Comparison of ENCODE assay signal across 1 cellular context in the genomic region with DNA sequence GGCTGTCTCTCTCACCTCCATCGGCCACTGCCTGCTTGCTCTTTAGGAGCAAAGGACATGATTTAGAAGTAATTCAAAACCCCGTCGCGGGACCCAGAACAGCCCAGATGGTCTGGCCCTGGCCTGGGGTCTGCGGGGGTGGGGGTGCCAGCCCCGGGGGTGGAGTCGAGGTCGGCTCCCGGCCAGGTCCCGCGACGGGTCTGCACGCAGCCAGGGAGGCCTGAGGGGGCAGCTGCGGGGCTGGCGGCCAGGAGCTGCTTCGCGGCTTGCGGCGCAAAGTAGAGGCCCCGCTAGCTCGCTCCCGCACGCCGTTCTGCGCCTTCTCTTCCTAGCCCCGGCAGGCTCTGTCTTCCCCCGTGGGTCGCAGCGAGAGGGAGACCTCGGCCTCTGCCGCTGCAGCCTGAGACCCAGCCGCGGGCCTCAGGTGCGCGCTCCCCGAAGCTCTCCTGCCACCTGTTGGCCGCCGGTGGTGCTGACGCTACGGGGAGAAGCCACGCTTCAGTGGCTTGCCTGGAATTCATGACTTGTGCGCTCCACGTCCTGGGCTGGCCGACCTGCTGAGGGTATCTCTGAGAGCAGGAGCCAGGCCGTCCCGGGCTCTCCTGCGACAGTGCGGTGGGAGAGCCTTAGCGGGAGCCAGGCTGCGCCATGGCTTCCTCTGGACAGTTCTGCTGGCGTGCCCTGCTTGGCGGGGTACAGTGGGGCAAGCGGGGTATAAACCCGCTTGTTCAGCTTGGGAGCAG.
TF ChIP-seq lines count a peak whose summit lies in the region.

No MANE protein-coding gene starts in this region.

TF ChIP-seq in HepG2, 621 proteins besides CTCF, POLR2A, EP300 and RAD21 (continued from another document and continues in another):
- TF ChIP-seq REPIN1 (CRISPR knock-in tag; IDR thresholded peaks at IDR 0.05; ENCODE audit: borderline replicate concordance, low read depth) (peak; percentile 78; the same call in 1 of the 2 replicates), HNRNPLL (IDR thresholded peaks at IDR 0.05; ENCODE audit: low read depth, low read length, poor library complexity, severe bottlenecking) (peak; percentile 57), ATF1 (CRISPR knock-in tag; IDR thresholded peaks at IDR 0.05) (no peak), MZF1 (CRISPR knock-in tag; IDR thresholded peaks at IDR 0.05; ENCODE audit: borderline replicate concordance) (no peak), ZMYM3 (CRISPR knock-in tag; IDR thresholded peaks at IDR 0.05) (peak; percentile 59), KDM3A (CRISPR knock-in tag; IDR thresholded peaks at IDR 0.05; ENCODE audit: low read depth) (peak; percentile 88; the same call in 1 of the 2 replicates), SALL2 (CRISPR knock-in tag; IDR thresholded peaks at IDR 0.05) (peak; percentile 95), ZNF230 (CRISPR knock-in tag; IDR thresholded peaks at IDR 0.05) (no peak; the same call in 1 of the 2 replicates), ZNF30 (CRISPR knock-in tag; IDR thresholded peaks at IDR 0.05) (no peak), IRX3 (CRISPR knock-in tag; IDR thresholded peaks at IDR 0.05; ENCODE audit: borderline replicate concordance, low read depth) (no peak), STAT5B (CRISPR knock-in tag; IDR thresholded peaks at IDR 0.05) (no peak), JDP2 (CRISPR knock-in tag; IDR thresholded peaks at IDR 0.05; ENCODE audit: borderline replicate concordance) (no peak)
- TF ChIP-seq, protein P1, sequence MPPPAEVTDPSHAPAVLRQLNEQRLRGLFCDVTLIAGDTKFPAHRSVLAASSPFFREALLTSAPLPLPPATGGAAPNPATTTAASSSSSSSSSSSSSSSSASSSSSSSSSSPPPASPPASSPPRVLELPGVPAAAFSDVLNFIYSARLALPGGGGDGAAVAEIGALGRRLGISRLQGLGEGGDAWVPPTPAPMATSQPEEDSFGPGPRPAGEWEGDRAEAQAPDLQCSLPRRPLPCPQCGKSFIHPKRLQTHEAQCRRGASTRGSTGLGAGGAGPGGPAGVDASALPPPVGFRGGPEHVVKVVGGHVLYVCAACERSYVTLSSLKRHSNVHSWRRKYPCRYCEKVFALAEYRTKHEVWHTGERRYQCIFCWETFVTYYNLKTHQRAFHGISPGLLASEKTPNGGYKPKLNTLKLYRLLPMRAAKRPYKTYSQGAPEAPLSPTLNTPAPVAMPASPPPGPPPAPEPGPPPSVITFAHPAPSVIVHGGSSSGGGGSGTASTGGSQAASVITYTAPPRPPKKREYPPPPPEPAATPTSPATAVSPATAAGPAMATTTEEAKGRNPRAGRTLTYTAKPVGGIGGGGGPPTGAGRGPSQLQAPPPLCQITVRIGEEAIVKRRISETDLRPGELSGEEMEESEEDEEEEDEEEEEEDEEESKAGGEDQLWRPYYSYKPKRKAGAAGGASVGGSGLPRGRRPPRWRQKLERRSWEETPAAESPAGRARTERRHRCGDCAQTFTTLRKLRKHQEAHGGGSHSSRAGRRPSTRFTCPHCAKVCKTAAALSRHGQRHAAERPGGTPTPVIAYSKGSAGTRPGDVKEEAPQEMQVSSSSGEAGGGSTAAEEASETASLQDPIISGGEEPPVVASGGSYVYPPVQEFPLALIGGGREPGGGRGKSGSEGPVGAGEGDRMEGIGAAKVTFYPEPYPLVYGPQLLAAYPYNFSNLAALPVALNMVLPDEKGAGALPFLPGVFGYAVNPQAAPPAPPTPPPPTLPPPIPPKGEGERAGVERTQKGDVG (CRISPR knock-in tag; IDR thresholded peaks at IDR 0.05; ENCODE audit: borderline replicate concordance), result peak; percentile 93
- TF ChIP-seq, protein P2, sequence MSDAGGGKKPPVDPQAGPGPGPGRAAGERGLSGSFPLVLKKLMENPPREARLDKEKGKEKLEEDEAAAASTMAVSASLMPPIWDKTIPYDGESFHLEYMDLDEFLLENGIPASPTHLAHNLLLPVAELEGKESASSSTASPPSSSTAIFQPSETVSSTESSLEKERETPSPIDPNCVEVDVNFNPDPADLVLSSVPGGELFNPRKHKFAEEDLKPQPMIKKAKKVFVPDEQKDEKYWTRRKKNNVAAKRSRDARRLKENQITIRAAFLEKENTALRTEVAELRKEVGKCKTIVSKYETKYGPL (CRISPR knock-in tag; IDR thresholded peaks at IDR 0.05), result no peak
- TF ChIP-seq, protein P3, sequence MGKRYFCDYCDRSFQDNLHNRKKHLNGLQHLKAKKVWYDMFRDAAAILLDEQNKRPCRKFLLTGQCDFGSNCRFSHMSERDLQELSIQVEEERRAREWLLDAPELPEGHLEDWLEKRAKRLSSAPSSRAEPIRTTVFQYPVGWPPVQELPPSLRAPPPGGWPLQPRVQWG (CRISPR knock-in tag; IDR thresholded peaks at IDR 0.05; ENCODE audit: borderline replicate concordance, low read depth), result no peak
- TF ChIP-seq, protein P4, sequence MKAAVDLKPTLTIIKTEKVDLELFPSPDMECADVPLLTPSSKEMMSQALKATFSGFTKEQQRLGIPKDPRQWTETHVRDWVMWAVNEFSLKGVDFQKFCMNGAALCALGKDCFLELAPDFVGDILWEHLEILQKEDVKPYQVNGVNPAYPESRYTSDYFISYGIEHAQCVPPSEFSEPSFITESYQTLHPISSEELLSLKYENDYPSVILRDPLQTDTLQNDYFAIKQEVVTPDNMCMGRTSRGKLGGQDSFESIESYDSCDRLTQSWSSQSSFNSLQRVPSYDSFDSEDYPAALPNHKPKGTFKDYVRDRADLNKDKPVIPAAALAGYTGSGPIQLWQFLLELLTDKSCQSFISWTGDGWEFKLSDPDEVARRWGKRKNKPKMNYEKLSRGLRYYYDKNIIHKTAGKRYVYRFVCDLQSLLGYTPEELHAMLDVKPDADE (CRISPR knock-in tag; IDR thresholded peaks at IDR 0.05), result no peak
- TF ChIP-seq, protein P5, sequence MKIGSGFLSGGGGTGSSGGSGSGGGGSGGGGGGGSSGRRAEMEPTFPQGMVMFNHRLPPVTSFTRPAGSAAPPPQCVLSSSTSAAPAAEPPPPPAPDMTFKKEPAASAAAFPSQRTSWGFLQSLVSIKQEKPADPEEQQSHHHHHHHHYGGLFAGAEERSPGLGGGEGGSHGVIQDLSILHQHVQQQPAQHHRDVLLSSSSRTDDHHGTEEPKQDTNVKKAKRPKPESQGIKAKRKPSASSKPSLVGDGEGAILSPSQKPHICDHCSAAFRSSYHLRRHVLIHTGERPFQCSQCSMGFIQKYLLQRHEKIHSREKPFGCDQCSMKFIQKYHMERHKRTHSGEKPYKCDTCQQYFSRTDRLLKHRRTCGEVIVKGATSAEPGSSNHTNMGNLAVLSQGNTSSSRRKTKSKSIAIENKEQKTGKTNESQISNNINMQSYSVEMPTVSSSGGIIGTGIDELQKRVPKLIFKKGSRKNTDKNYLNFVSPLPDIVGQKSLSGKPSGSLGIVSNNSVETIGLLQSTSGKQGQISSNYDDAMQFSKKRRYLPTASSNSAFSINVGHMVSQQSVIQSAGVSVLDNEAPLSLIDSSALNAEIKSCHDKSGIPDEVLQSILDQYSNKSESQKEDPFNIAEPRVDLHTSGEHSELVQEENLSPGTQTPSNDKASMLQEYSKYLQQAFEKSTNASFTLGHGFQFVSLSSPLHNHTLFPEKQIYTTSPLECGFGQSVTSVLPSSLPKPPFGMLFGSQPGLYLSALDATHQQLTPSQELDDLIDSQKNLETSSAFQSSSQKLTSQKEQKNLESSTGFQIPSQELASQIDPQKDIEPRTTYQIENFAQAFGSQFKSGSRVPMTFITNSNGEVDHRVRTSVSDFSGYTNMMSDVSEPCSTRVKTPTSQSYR (CRISPR knock-in tag; IDR thresholded peaks at IDR 0.05; ENCODE audit: borderline replicate concordance), result peak; percentile 10; the same call in 1 of the 2 replicates
- TF ChIP-seq, protein P6, sequence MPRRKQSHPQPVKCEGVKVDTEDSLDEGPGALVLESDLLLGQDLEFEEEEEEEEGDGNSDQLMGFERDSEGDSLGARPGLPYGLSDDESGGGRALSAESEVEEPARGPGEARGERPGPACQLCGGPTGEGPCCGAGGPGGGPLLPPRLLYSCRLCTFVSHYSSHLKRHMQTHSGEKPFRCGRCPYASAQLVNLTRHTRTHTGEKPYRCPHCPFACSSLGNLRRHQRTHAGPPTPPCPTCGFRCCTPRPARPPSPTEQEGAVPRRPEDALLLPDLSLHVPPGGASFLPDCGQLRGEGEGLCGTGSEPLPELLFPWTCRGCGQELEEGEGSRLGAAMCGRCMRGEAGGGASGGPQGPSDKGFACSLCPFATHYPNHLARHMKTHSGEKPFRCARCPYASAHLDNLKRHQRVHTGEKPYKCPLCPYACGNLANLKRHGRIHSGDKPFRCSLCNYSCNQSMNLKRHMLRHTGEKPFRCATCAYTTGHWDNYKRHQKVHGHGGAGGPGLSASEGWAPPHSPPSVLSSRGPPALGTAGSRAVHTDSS (CRISPR knock-in tag; conservative IDR thresholded peaks at IDR 0.05), result 0 out of 2 replicates have a peak, but pooled peaks have one; percentile 17
- TF ChIP-seq, protein P7, sequence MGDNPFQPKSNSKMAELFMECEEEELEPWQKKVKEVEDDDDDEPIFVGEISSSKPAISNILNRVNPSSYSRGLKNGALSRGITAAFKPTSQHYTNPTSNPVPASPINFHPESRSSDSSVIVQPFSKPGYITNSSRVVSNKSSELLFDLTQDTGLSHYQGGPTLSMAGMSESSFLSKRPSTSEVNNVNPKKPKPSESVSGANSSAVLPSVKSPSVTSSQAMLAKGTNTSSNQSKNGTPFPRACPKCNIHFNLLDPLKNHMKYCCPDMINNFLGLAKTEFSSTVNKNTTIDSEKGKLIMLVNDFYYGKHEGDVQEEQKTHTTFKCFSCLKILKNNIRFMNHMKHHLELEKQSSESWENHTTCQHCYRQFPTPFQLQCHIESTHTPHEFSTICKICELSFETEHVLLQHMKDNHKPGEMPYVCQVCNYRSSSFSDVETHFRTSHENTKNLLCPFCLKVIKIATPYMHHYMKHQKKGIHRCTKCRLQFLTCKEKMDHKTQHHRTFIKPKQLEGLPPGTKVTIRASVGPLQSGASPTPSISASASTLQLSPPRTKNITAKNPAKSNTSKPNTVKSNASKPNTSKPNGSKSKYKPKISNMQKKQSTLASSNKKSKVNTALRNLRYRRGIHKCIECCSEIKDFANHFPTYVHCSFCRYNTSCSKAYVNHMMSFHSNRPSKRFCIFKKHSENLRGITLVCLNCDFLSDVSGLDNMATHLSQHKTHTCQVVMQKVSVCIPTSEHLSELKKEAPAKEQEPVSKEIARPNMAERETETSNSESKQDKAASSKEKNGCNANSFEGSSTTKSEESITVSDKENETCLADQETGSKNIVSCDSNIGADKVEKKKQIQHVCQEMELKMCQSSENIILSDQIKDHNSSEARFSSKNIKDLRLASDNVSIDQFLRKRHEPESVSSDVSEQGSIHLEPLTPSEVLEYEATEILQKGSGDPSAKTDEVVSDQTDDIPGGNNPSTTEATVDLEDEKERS (CRISPR knock-in tag; IDR thresholded peaks at IDR 0.05), result peak; percentile 18; the same call in 1 of the 2 replicates
- TF ChIP-seq, protein P8, sequence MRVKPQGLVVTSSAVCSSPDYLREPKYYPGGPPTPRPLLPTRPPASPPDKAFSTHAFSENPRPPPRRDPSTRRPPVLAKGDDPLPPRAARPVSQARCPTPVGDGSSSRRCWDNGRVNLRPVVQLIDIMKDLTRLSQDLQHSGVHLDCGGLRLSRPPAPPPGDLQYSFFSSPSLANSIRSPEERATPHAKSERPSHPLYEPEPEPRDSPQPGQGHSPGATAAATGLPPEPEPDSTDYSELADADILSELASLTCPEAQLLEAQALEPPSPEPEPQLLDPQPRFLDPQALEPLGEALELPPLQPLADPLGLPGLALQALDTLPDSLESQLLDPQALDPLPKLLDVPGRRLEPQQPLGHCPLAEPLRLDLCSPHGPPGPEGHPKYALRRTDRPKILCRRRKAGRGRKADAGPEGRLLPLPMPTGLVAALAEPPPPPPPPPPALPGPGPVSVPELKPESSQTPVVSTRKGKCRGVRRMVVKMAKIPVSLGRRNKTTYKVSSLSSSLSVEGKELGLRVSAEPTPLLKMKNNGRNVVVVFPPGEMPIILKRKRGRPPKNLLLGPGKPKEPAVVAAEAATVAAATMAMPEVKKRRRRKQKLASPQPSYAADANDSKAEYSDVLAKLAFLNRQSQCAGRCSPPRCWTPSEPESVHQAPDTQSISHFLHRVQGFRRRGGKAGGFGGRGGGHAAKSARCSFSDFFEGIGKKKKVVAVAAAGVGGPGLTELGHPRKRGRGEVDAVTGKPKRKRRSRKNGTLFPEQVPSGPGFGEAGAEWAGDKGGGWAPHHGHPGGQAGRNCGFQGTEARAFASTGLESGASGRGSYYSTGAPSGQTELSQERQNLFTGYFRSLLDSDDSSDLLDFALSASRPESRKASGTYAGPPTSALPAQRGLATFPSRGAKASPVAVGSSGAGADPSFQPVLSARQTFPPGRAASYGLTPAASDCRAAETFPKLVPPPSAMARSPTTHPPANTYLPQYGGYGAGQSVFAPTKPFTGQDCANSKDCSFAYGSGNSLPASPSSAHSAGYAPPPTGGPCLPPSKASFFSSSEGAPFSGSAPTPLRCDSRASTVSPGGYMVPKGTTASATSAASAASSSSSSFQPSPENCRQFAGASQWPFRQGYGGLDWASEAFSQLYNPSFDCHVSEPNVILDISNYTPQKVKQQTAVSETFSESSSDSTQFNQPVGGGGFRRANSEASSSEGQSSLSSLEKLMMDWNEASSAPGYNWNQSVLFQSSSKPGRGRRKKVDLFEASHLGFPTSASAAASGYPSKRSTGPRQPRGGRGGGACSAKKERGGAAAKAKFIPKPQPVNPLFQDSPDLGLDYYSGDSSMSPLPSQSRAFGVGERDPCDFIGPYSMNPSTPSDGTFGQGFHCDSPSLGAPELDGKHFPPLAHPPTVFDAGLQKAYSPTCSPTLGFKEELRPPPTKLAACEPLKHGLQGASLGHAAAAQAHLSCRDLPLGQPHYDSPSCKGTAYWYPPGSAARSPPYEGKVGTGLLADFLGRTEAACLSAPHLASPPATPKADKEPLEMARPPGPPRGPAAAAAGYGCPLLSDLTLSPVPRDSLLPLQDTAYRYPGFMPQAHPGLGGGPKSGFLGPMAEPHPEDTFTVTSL (CRISPR knock-in tag; IDR thresholded peaks at IDR 0.05; ENCODE audit: borderline replicate concordance), result no peak
- TF ChIP-seq, protein P9, sequence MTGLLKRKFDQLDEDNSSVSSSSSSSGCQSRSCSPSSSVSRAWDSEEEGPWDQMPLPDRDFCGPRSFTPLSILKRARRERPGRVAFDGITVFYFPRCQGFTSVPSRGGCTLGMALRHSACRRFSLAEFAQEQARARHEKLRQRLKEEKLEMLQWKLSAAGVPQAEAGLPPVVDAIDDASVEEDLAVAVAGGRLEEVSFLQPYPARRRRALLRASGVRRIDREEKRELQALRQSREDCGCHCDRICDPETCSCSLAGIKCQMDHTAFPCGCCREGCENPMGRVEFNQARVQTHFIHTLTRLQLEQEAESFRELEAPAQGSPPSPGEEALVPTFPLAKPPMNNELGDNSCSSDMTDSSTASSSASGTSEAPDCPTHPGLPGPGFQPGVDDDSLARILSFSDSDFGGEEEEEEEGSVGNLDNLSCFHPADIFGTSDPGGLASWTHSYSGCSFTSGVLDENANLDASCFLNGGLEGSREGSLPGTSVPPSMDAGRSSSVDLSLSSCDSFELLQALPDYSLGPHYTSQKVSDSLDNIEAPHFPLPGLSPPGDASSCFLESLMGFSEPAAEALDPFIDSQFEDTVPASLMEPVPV (CRISPR knock-in tag; IDR thresholded peaks at IDR 0.05), result no peak; the same call in 1 of the 2 replicates
